Comparison of ENCODE assay signal across 1 cellular context in genomic region chr9:126705311-126705766, GRCh38.
A peak's percentile ranks its signal among the peaks of the same experiment; 100 is the strongest.
TF ChIP-seq lines count a peak whose summit lies in the region.

No MANE protein-coding gene starts in this region.

TF ChIP-seq in GM12878, 131 proteins besides CTCF, POLR2A, EP300 and RAD21 (continued from another document and continues in another):
- TF ChIP-seq NKRF (conservative IDR thresholded peaks at IDR 0.05), result no peak
- TF ChIP-seq IRF3 (IDR thresholded peaks at IDR 0.05), result no peak
- TF ChIP-seq MXI1 (IDR thresholded peaks at IDR 0.05; ENCODE audit: low read depth, low read length), result no peak
- TF ChIP-seq FOXM1 (IDR thresholded peaks at IDR 0.05; ENCODE audit: low read depth, low read length), result no peak
- peak; percentile 92 for TF ChIP-seq USF1 (IDR thresholded peaks at IDR 0.05; ENCODE audit: borderline replicate concordance, extremely low read length, insufficient read depth, low read depth, low read length)
- peak; percentile 70 for TF ChIP-seq USF2 (IDR thresholded peaks at IDR 0.05; ENCODE audit: borderline replicate concordance, low read depth, low read length)
- TF ChIP-seq JUNB (IDR thresholded peaks at IDR 0.05), result no peak
- no peak for TF ChIP-seq HDGF (IDR thresholded peaks at IDR 0.05)
- no peak for TF ChIP-seq CBX3 (IDR thresholded peaks at IDR 0.05; ENCODE audit: borderline replicate concordance, low read depth)
- peak; percentile 92 for TF ChIP-seq SMC3 (IDR thresholded peaks at IDR 0.05; ENCODE audit: borderline replicate concordance, low read length)
- TF ChIP-seq BMI1 (IDR thresholded peaks at IDR 0.05; ENCODE audit: borderline replicate concordance), result no peak
- no peak for TF ChIP-seq NR2C1 (IDR thresholded peaks at IDR 0.05)
- TF ChIP-seq SIX5 (IDR thresholded peaks at IDR 0.05; ENCODE audit: low read depth, low read length, severe bottlenecking), result no peak
- TF ChIP-seq RAD51 (IDR thresholded peaks at IDR 0.05), result peak; percentile 89
- TF ChIP-seq HCFC1 (IDR thresholded peaks at IDR 0.05; ENCODE audit: low read length), result no peak
- TF ChIP-seq ZSCAN29 (IDR thresholded peaks at IDR 0.05), result no peak
- TF ChIP-seq CHD4 (IDR thresholded peaks at IDR 0.05), result no peak
- no peak for TF ChIP-seq MTA2 (IDR thresholded peaks at IDR 0.05; ENCODE audit: low read depth)
- no peak for TF ChIP-seq ASH2L (IDR thresholded peaks at IDR 0.05; ENCODE audit: borderline replicate concordance, low read depth)
- peak; percentile 77 for TF ChIP-seq PAX5 (IDR thresholded peaks at IDR 0.05; ENCODE audit: borderline replicate concordance, low read depth, low read length)
- no peak for TF ChIP-seq PML (IDR thresholded peaks at IDR 0.05; ENCODE audit: low read length)
- peak; percentile 69; the same call in 1 of the 2 replicates for TF ChIP-seq MAX (IDR thresholded peaks at IDR 0.05; ENCODE audit: low read depth, low read length)
- no peak for TF ChIP-seq STAT1 (conservative IDR thresholded peaks at IDR 0.05)
- no peak for TF ChIP-seq CREB1 (IDR thresholded peaks at IDR 0.05; ENCODE audit: low read depth)
- TF ChIP-seq WRNIP1 (IDR thresholded peaks at IDR 0.05; ENCODE audit: borderline replicate concordance, low read depth, low read length), result no peak
- TF ChIP-seq KAT2A (conservative IDR thresholded peaks at IDR 0.05; ENCODE audit: control insufficient read depth, low read depth, low read length), result no peak
- 0 out of 2 replicates have a peak, but pooled peaks have one; percentile 14 for TF ChIP-seq CREM (IDR thresholded peaks at IDR 0.05; ENCODE audit: low read depth)
- TF ChIP-seq EGR1 (IDR thresholded peaks at IDR 0.05; ENCODE audit: borderline replicate concordance in 1 of 2, low read depth in 2 of 2, low read length in 2 of 2), result 0 out of 3 replicates have a peak, but pooled peaks of 1 of the 2 experiments have one; percentile 29
- peak; percentile 63; the same call in 1 of the 2 replicates for TF ChIP-seq ATF3 (IDR thresholded peaks at IDR 0.05; ENCODE audit: borderline replicate concordance, extremely low read depth, low read depth, low read length)
- TF ChIP-seq GABPA (IDR thresholded peaks at IDR 0.05; ENCODE audit: low read depth), result no peak
- no peak for TF ChIP-seq ZBTB33 (IDR thresholded peaks at IDR 0.05)
- TF ChIP-seq YY1 (IDR thresholded peaks at IDR 0.05; ENCODE audit: low read depth, low read length), result peak; percentile 59; the same call in 1 of the 2 replicates
- no peak for TF ChIP-seq E2F4 (IDR thresholded peaks at IDR 0.05; ENCODE audit: low read depth, low read length)
- no peak for TF ChIP-seq SKIL (IDR thresholded peaks at IDR 0.05; ENCODE audit: low read depth, poor library complexity, severe bottlenecking)
- no peak for TF ChIP-seq SPI1 (IDR thresholded peaks at IDR 0.05; ENCODE audit: borderline replicate concordance, insufficient read depth, low read depth, low read length)
- TF ChIP-seq NFXL1 (IDR thresholded peaks at IDR 0.05; ENCODE audit: borderline replicate concordance), result no peak
- TF ChIP-seq ZBTB4 (CRISPR knock-in tag; IDR thresholded peaks at IDR 0.05), result no peak
- TF ChIP-seq POLR2AphosphoS5 (IDR thresholded peaks at IDR 0.05; ENCODE audit: low read length), result no peak
- 0 out of 2 replicates have a peak, but pooled peaks have one; percentile 33 for TF ChIP-seq RB1 (IDR thresholded peaks at IDR 0.05; ENCODE audit: borderline replicate concordance)
- TF ChIP-seq E2F8 (IDR thresholded peaks at IDR 0.05; ENCODE audit: low read depth, partially characterized antibody), result no peak
- no peak for TF ChIP-seq CBX5 (IDR thresholded peaks at IDR 0.05; ENCODE audit: low read depth)
- no peak for TF ChIP-seq JUND (IDR thresholded peaks at IDR 0.05; ENCODE audit: low read depth, low read length)
